In the genomic region with DNA sequence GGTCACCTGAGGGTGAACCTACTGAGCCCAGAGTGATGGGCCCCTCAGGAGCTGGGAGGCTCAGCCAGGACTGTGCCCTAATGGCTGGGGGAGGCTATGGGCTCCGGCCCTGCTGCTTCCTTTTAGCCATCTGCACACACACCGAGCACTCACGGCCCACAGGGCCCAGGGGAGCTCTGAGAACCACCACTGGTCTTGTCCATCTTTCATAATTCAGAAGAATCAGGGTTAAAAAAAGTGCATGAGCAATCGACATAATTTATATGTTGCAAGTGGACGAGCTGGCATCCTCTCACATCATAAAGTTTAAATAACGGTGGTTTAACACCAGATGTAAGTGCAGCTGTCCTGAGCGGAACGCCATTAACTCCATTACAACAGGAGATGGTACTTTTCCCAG, we compare ENCODE assay signal across 24 cellular contexts.
"Had no signal": no experiment of that assay in that cellular context is flagged by ENCODE, and none has a peak within 500 bp of the region (broad histone marks: within the 10 kb centered on the region; RNA-seq: fewer than 3 reads in every experiment).

No MANE protein-coding gene starts in this region.

- H3K27me3 ChIP-seq: esophagus squamous epithelium, pancreas, sigmoid colon, tibial nerve had no signal

- H3K9me3 ChIP-seq: esophagus squamous epithelium, pancreas, prostate gland, sigmoid colon, tibial nerve had no signal

- H3K27ac Mint-ChIP-seq: activated B cell treated with CpG ODN at 0.5 μM for 24 hours; activated CD8-positive, alpha-beta T cell treated with anti-CD3 and anti-CD28 coated beads for 36 hours; activated naive CD4-positive, alpha-beta T cell treated with anti-CD3 and anti-CD28 coated beads, Interleukin-2, amount 50 U/mL, for 72 hours; activated T-cell treated with anti-CD3 and anti-CD28 coated beads, Interleukin-2, amount 50 U/mL, for 72 hours; stimulated activated naive B cell treated with anti-CD40 and anti-IgM and Interleukin-4, amounts not matched to agents 10 μg/mL and 1 μg/mL and 100 μg/mL, for 72 hours; T-helper 17 cell had no signal

- H3K4me1 ChIP-seq: esophagus squamous epithelium, pancreas, prostate gland, sigmoid colon, tibial nerve had no signal

- H3K4me3 Mint-ChIP-seq: activated B cell treated with CpG ODN at 0.5 μM for 24 hours; activated CD8-positive, alpha-beta T cell treated with anti-CD3 and anti-CD28 coated beads for 36 hours; activated T-cell treated with anti-CD3 and anti-CD28 coated beads, Interleukin-2, amount 50 U/mL, for 72 hours; naive B cell; neural crest cell; stimulated activated naive B cell treated with anti-CD40 and anti-IgM and Interleukin-4, amounts not matched to agents 10 μg/mL and 1 μg/mL and 100 μg/mL, for 72 hours; T-helper 17 cell had no signal

- DNase-seq: activated B cell treated with CpG ODN at 0.5 μM for 24 hours; activated CD4-positive, alpha-beta T cell treated with anti-CD3 and anti-CD28 coated beads, Interleukin-2, amount 50 U/mL, for 1 hour; activated CD8-positive, alpha-beta T cell treated with anti-CD3 and anti-CD28 coated beads for 36 hours; activated naive CD4-positive, alpha-beta T cell; activated T-cell treated with anti-CD3 and anti-CD28 coated beads for 4 hours; activated T-cell treated with anti-CD3 and anti-CD28 coated beads, Interleukin-2, amount 50 U/mL, for 72 hours; anterior cingulate cortex; effector CD8-positive, alpha-beta T cell; esophagus squamous epithelium; left ventricle myocardium superior; naive B cell; nucleus accumbens; pancreas; sigmoid colon; stimulated activated CD4-positive, alpha-beta T cell treated with anti-CD3 and anti-CD28 coated beads, Interleukin-15, amount 100 ng/mL, for 24 hours; stimulated activated CD4-positive, alpha-beta T cell treated with anti-CD3 and anti-CD28 coated beads, Interleukin-2, amount 100 ng/mL, for 24 hours; stimulated activated naive B cell treated with anti-CD40 and anti-IgM and Interleukin-4, amounts not matched to agents 10 μg/mL and 1 μg/mL and 100 μg/mL, for 72 hours; SW 1271; T-helper 17 cell had no signal

- H3K4me1 Mint-ChIP-seq: activated B cell treated with CpG ODN at 0.5 μM for 24 hours; naive B cell; stimulated activated naive B cell treated with anti-CD40 and anti-IgM and Interleukin-4, amounts not matched to agents 10 μg/mL and 1 μg/mL and 100 μg/mL, for 72 hours had no signal

- H3K4me3 ChIP-seq: esophagus squamous epithelium, pancreas, prostate gland, sigmoid colon, tibial nerve had no signal

- H3K27ac ChIP-seq: epithelial cell of prostate, esophagus squamous epithelium, pancreas, prostate gland, sigmoid colon, tibial nerve had no signal

- H3K9me3 Mint-ChIP-seq: activated B cell treated with CpG ODN at 0.5 μM for 24 hours; activated CD8-positive, alpha-beta T cell treated with anti-CD3 and anti-CD28 coated beads for 36 hours; activated naive CD4-positive, alpha-beta T cell treated with anti-CD3 and anti-CD28 coated beads, Interleukin-2, amount 50 U/mL, for 72 hours; activated T-cell treated with anti-CD3 and anti-CD28 coated beads, Interleukin-2, amount 50 U/mL, for 72 hours; naive B cell; neural crest cell; stimulated activated naive B cell treated with anti-CD40 and anti-IgM and Interleukin-4, amounts not matched to agents 10 μg/mL and 1 μg/mL and 100 μg/mL, for 72 hours had no signal

- H3K36me3 Mint-ChIP-seq: activated naive CD4-positive, alpha-beta T cell treated with anti-CD3 and anti-CD28 coated beads, Interleukin-2, amount 50 U/mL, for 72 hours; naive B cell; stimulated activated naive B cell treated with anti-CD40 and anti-IgM and Interleukin-4, amounts not matched to agents 10 μg/mL and 1 μg/mL and 100 μg/mL, for 72 hours had no signal
